In the genomic region with DNA sequence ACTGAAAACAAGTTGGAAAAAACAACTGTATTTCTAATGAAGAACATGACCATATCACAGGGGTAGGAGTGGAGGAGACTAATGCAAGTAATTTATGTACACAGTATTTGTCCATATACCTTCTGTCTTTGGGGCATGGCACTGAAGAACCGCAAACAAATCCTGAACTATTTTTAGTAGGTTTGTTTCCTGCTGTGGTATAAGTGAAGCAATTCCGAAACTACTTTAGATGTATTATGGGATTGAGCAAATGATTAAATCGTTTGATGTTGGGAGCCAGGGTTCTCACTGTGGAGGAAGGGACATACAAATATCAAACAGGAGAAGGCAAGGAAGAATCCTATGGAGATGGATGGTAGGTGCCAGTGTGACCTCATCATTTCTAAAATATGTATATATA, we compare ENCODE assay signal across 21 cellular contexts. TPM values are rescaled to one million over a fixed set of nuclear protein-coding genes. Genes with fewer than 3 reads are reported as not detected.
A peak's percentile ranks its signal among the peaks of the same experiment; 100 is the strongest.
DNase-seq lines count a peak whose midpoint lies in the region; ATAC-seq, FAIRE-seq and TF ChIP-seq lines count a peak whose summit lies in the region.
"Had no signal": no experiment of that assay in that cellular context is flagged by ENCODE, and none has a peak within 500 bp of the region (broad histone marks: within the 10 kb centered on the region; RNA-seq: fewer than 3 reads in every experiment).

No MANE protein-coding gene starts in this region.

- peaks cover 19% of the 10 kb centered on the region for H3K4me1 Mint-ChIP-seq in activated T-helper 1 cell treated with anti-CD3 and anti-CD28 coated beads, Interleukin-12 subunit alpha, Interleukin-12 subunit beta, Interleukin-2, Interleukin-4 antibody, amounts not matched to agents 30 ng/mL and 10 ng/mL and 1 ng/mL, durations not matched to agents 14 hours and 24 hours and 36 hours (ENCODE audit: low read depth)
- H3K4me1 Mint-ChIP-seq in HFFc6 (ENCODE audit: low read depth) = peaks cover 6% of the 10 kb centered on the region

- TF ChIP-seq EP300 in A549 (IDR thresholded peaks at IDR 0.05) = no peak

- ATAC-seq in A549 (peak in 1 of 2 experiments; percentile 32; a peak in 1 of 6 replicates), HG03460 (IDR thresholded peaks at IDR 0.05; ENCODE audit: unreplicated experiment) (no peak), HG03342 (IDR thresholded peaks at IDR 0.05; ENCODE audit: unreplicated experiment) (no peak)
- ATAC-seq: activated CD4-positive, CD25-positive, alpha-beta regulatory T cell treated with anti-CD3 and anti-CD28 coated beads, Interleukin-2, amount 50 U/mL, for 24 hours; activated CD8-positive, alpha-beta memory T cell treated with anti-CD3 and anti-CD28 coated beads, Interleukin-2, amount 10 ng/mL, durations not matched to agents 7 days and 5 days; activated T-helper 17 cell treated with anti-CD3 and anti-CD28 coated beads, Interleukin-2, amount 50 U/mL, for 72 hours; heart left ventricle; Right ventricle myocardium inferior had no signal

- H3K4me1 ChIP-seq in A549 = peaks cover 6% of the 10 kb centered on the region; the same call in 2 of the 3 replicates
- H3K4me1 ChIP-seq: adrenal gland, heart left ventricle, uterus had no signal

- peak in 1 of 2 experiments; percentile 25 for DNase-seq in A549 (ENCODE audit: low read depth in 1 of 2, low spot score in 1 of 2)
- no peak for DNase-seq in GM12892 (ENCODE audit: insufficient read length)
- peak; percentile 64 to 90 for DNase-seq in NOMO-1 (lab: John Stamatoyannopoulos, UW; ENCODE audit: unreplicated experiment in 2 of 2)
- no peak for DNase-seq in activated T-helper 1 cell treated with anti-CD3 and anti-CD28 coated beads, Interleukin-12 subunit alpha, Interleukin-12 subunit beta, Interleukin-2, Interleukin-4 antibody, amounts not matched to agents 30 ng/mL and 10 ng/mL and 1 ng/mL, durations not matched to agents 14 hours and 24 hours and 36 hours (ENCODE audit: low spot score)
- no peak for DNase-seq in HFFc6
- DNase-seq in DMS153 (lab: John Stamatoyannopoulos, UW) = no peak
- DNase-seq: activated CD8-positive, alpha-beta memory T cell treated with anti-CD3 and anti-CD28 coated beads, Interleukin-2, amount 10 ng/mL, durations not matched to agents 7 days and 5 days; adrenal gland; EL; heart left ventricle; NCI-H1694 treated with DMSO at 0.1 percent for 48 hours; NK-92 treated with Interleukin-12 subunit alpha and Interleukin-12 subunit beta, amount 100 ng/mL, for 24 hours; occipital lobe; substantia nigra; uterus had no signal

- WGBS in A549 (ENCODE audit: missing lambda C conversion rate) = 17% methylated on average over 3 of the region's 3 CpGs

- no peak for TF ChIP-seq POLR2A in A549 (IDR thresholded peaks at IDR 0.05; ENCODE audit: low read length)
- TF ChIP-seq POLR2A in GM12892 (IDR thresholded peaks at IDR 0.05; ENCODE audit: low read depth, low read length) = no peak

- H3K27ac Mint-ChIP-seq in activated T-helper 1 cell treated with anti-CD3 and anti-CD28 coated beads, Interleukin-12 subunit alpha, Interleukin-12 subunit beta, Interleukin-2, Interleukin-4 antibody, amounts not matched to agents 30 ng/mL and 10 ng/mL and 1 ng/mL, durations not matched to agents 14 hours and 24 hours and 36 hours = peak overlapping the region; percentile 16
- no peak overlapping the region for H3K27ac Mint-ChIP-seq in HFFc6
- H3K27ac Mint-ChIP-seq: activated CD8-positive, alpha-beta memory T cell treated with anti-CD3 and anti-CD28 coated beads, Interleukin-2, amount 10 ng/mL, durations not matched to agents 7 days and 5 days; activated T-helper 17 cell treated with anti-CD3 and anti-CD28 coated beads, Interleukin-2, amount 50 U/mL, for 72 hours had no signal

- no peaks in the 10 kb centered on the region for H3K9me3 ChIP-seq in A549
- H3K9me3 ChIP-seq: adrenal gland, heart left ventricle, uterus had no signal

- FAIRE-seq in A549 (lab: Jason Lieb, UNC) (peak; percentile 84), GM12892 (lab: Jason Lieb, UNC) (peak; percentile 78)
- FAIRE-seq: bronchial epithelial cell had no signal

- H3K4me2 ChIP-seq in A549 = peak overlapping the region; percentile 21; the same call in 1 of the 3 replicates

- H3K4me3 Mint-ChIP-seq in activated T-helper 1 cell treated with anti-CD3 and anti-CD28 coated beads, Interleukin-12 subunit alpha, Interleukin-12 subunit beta, Interleukin-2, Interleukin-4 antibody, amounts not matched to agents 30 ng/mL and 10 ng/mL and 1 ng/mL, durations not matched to agents 14 hours and 24 hours and 36 hours = no peak overlapping the region
- no peak overlapping the region for H3K4me3 Mint-ChIP-seq in HFFc6
- H3K4me3 Mint-ChIP-seq: activated CD8-positive, alpha-beta memory T cell treated with anti-CD3 and anti-CD28 coated beads, Interleukin-2, amount 10 ng/mL, durations not matched to agents 7 days and 5 days; activated T-helper 17 cell treated with anti-CD3 and anti-CD28 coated beads, Interleukin-2, amount 50 U/mL, for 72 hours had no signal

- no peaks in the 10 kb centered on the region for H3K9me3 Mint-ChIP-seq in activated T-helper 1 cell treated with anti-CD3 and anti-CD28 coated beads, Interleukin-12 subunit alpha, Interleukin-12 subunit beta, Interleukin-2, Interleukin-4 antibody, amounts not matched to agents 30 ng/mL and 10 ng/mL and 1 ng/mL, durations not matched to agents 14 hours and 24 hours and 36 hours
- H3K9me3 Mint-ChIP-seq in HFFc6 = no peaks in the 10 kb centered on the region
- H3K9me3 Mint-ChIP-seq: activated T-helper 17 cell treated with anti-CD3 and anti-CD28 coated beads, Interleukin-2, amount 50 U/mL, for 72 hours had no signal

- no peak for TF ChIP-seq RAD21 in A549 (conservative IDR thresholded peaks at IDR 0.05 in 1 of 2, IDR thresholded peaks at IDR 0.05 in 1 of 2)

- POLR2A ChIA-PET in A549 (lab: Yijun Ruan, JAX) = no interaction called here

- intact Hi-C loops in activated T-helper 1 cell treated with anti-CD3 and anti-CD28 coated beads, Interleukin-12 subunit alpha, Interleukin-12 subunit beta, Interleukin-2, Interleukin-4 antibody, amounts not matched to agents 30 ng/mL and 10 ng/mL and 1 ng/mL, durations not matched to agents 14 hours and 24 hours and 36 hours (cut with micrococcal nuclease) = loop anchor here (5.0 kb wide), 1 partner anchor 231 kb away; no protein-coding TSS in a partner anchor

- TF ChIP-seq CTCF in A549 (IDR thresholded peaks at IDR 0.05) = no peak
- TF ChIP-seq CTCF in HFFc6 (IDR thresholded peaks at IDR 0.05) = no peak

- H3K4me3 ChIP-seq in A549 = no peak overlapping the region
- H3K4me3 ChIP-seq: adrenal gland, heart left ventricle, uterus had no signal

- no peak overlapping the region for H3K27ac ChIP-seq in A549
- H3K27ac ChIP-seq: adrenal gland, heart left ventricle, uterus had no signal

- H3K36me3 Mint-ChIP-seq in activated T-helper 1 cell treated with anti-CD3 and anti-CD28 coated beads, Interleukin-12 subunit alpha, Interleukin-12 subunit beta, Interleukin-2, Interleukin-4 antibody, amounts not matched to agents 30 ng/mL and 10 ng/mL and 1 ng/mL, durations not matched to agents 14 hours and 24 hours and 36 hours (ENCODE audit: low read depth) = no peaks in the 10 kb centered on the region
- no peaks in the 10 kb centered on the region for H3K36me3 Mint-ChIP-seq in HFFc6 (ENCODE audit: low read depth)
- H3K36me3 Mint-ChIP-seq: activated CD8-positive, alpha-beta memory T cell treated with anti-CD3 and anti-CD28 coated beads, Interleukin-2, amount 10 ng/mL, durations not matched to agents 7 days and 5 days had no signal

- no peaks in the 10 kb centered on the region for H3K27me3 Mint-ChIP-seq in activated T-helper 1 cell treated with anti-CD3 and anti-CD28 coated beads, Interleukin-12 subunit alpha, Interleukin-12 subunit beta, Interleukin-2, Interleukin-4 antibody, amounts not matched to agents 30 ng/mL and 10 ng/mL and 1 ng/mL, durations not matched to agents 14 hours and 24 hours and 36 hours (ENCODE audit: insufficient read depth)
- H3K27me3 Mint-ChIP-seq in HFFc6 (ENCODE audit: insufficient read depth) = no peaks in the 10 kb centered on the region
- H3K27me3 Mint-ChIP-seq: activated CD8-positive, alpha-beta memory T cell treated with anti-CD3 and anti-CD28 coated beads, Interleukin-2, amount 10 ng/mL, durations not matched to agents 7 days and 5 days; activated T-helper 17 cell treated with anti-CD3 and anti-CD28 coated beads, Interleukin-2, amount 50 U/mL, for 72 hours had no signal

- CTCF ChIA-PET in A549 (lab: Yijun Ruan, JAX) = interaction anchor here (0.6 to 2.0 kb wide), 2 partner anchors 83 to 161 kb away, joined by 3 to 13 read pairs; no protein-coding TSS in a partner anchor

TF ChIP-seq in A549, 52 proteins besides CTCF, POLR2A, EP300 and RAD21 (continues in another document):
- TF ChIP-seq POLR2AphosphoS2 (conservative IDR thresholded peaks at IDR 0.05; ENCODE audit: low read length) = no peak
- TF ChIP-seq CBX8 (IDR thresholded peaks at IDR 0.05) = no peak
- no peak for TF ChIP-seq HOXA7 (CRISPR knock-in tag; IDR thresholded peaks at IDR 0.05)
- TF ChIP-seq NPAS2 (CRISPR knock-in tag; IDR thresholded peaks at IDR 0.05; ENCODE audit: borderline replicate concordance) = no peak
- TF ChIP-seq ESRRA (IDR thresholded peaks at IDR 0.05; ENCODE audit: borderline replicate concordance, low read length) = no peak
- no peak for TF ChIP-seq NR3C1 (IDR thresholded peaks at IDR 0.05)
- TF ChIP-seq, protein P1, sequence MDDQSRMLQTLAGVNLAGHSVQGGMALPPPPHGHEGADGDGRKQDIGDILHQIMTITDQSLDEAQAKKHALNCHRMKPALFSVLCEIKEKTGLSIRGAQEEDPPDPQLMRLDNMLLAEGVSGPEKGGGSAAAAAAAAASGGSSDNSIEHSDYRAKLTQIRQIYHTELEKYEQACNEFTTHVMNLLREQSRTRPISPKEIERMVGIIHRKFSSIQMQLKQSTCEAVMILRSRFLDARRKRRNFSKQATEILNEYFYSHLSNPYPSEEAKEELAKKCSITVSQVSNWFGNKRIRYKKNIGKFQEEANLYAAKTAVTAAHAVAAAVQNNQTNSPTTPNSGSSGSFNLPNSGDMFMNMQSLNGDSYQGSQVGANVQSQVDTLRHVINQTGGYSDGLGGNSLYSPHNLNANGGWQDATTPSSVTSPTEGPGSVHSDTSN (IDR thresholded peaks at IDR 0.05) = no peak

RNA-seq across cellular contexts. Expression of gene SH3KBP1, which starts 18.9 kb away (rescaled TPM):
- polyA plus RNA-seq in A549 (2011; rRNA removed) = 67.0 and 83.0 TPM in 2 replicates
- polyA plus RNA-seq in A549 (2012; cell fraction: cytosol; rRNA removed) = 26.9 and 27.6 TPM in 2 replicates
- polyA plus RNA-seq in A549 (2012; cell fraction: nucleus; rRNA removed) = 19.7 and 22.2 TPM in 2 replicates
- 64.5 to 77.5 TPM (median 67.7 TPM) in 3 replicates for polyA plus RNA-seq in A549 (2017; fragmentation: RNase III; extraction: RNeasy Plus Mini Kit Qiagen cat#74134 plus additional on column Dnase treatment)
- 41.8 and 44.6 TPM in 2 replicates for polyA minus RNA-seq in A549 (2011; rRNA and poly(A)+ RNA removed)
- polyA plus RNA-seq in GM12892 (2012; ENCODE audit: missing spikeins) = 124 TPM
- 69.1 and 73.9 TPM in 2 replicates for total RNA-seq in activated T-helper 1 cell treated with anti-CD3 and anti-CD28 coated beads, Interleukin-12 subunit alpha, Interleukin-12 subunit beta, Interleukin-2, Interleukin-4 antibody, amounts not matched to agents 30 ng/mL and 10 ng/mL and 1 ng/mL, durations not matched to agents 14 hours and 24 hours and 36 hours
- total RNA-seq in HFFc6 (2021; fragmentation: NEBNext Ultra II Directional; extraction: Animal tissue kit (Norgen Biotek cat#: 25700)) = 10 to 100 TPM; 46.5 to 64.9 (median 61.0) TPM

Comparison
In these comparisons a context has a peak if more than half of its experiments do, and no peak if none do; other contexts are left out.
1. DNase-seq: peak in NOMO-1 (2 of 2); none in GM12892 (single experiment), activated T-helper 1 cell treated with anti-CD3 and anti-CD28 coated beads, Interleukin-12 subunit alpha, Interleukin-12 subunit beta, Interleukin-2, Interleukin-4 antibody, amounts not matched to agents 30 ng/mL and 10 ng/mL and 1 ng/mL, durations not matched to agents 14 hours and 24 hours and 36 hours (single experiment), HFFc6 (single experiment) and DMS153 (single experiment).